1 cellular context compared by ENCODE assay signal in the genomic region with DNA sequence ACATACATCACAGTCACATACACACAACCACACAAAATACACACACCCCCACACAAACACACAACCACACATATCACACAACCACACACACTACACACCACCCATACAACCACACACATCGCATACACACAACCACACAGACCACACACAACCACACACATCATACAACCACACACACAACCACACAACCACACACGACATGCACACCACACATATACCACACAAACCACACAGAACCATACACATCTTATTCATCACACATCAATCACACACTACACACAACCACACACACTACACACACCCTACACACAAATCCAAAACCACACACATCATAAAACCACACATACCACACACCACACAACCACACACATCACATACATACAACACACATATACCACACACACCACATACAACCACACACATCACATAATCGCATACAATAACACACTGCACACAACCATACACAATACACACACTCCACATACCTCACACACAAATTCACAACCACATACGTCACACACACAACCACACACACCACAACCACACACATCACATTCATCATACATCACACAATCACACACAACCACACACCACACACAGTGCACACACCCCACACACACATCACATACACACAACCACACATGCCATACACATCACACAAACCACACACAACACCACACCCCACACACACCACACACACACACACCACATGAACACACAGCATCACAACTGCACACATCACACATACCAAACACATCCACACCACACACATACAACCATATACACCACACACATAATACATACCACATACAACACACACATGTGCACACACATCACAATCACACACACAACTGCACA.
TF ChIP-seq lines count a peak whose summit lies in the region.

No MANE protein-coding gene starts in this region.

TF ChIP-seq in SK-N-SH, 30 proteins besides CTCF, POLR2A, EP300 and RAD21:
- no peak for TF ChIP-seq MXI1 (IDR thresholded peaks at IDR 0.05; ENCODE audit: low read depth, low read length)
- TF ChIP-seq CHD2 (IDR thresholded peaks at IDR 0.05; ENCODE audit: low read length, partially characterized antibody): no peak
- TF ChIP-seq GATA2 (CRISPR knock-in tag; IDR thresholded peaks at IDR 0.05): no peak
